Comparison of ENCODE assay signal across 9 cellular contexts in genomic region chr10:13473986-13474385, GRCh38. TPM values are rescaled to one million over a fixed set of nuclear protein-coding genes. Genes with fewer than 3 reads are reported as not detected.
"Had no signal": no experiment of that assay in that cellular context is flagged by ENCODE, and none has a peak within 500 bp of the region (broad histone marks: within the 10 kb centered on the region; RNA-seq: fewer than 3 reads in every experiment).

No MANE protein-coding gene starts in this region.

- H3K27ac ChIP-seq: HL-60, KMS-11 had no signal

- H3K4me2 ChIP-seq: KMS-11 had no signal

- H3K9ac ChIP-seq: KMS-11 had no signal

- FAIRE-seq: HepG2, K562 had no signal

- H3K4me3 ChIP-seq: K562 had no signal

- ATAC-seq: HepG2, K562 had no signal

- DNase-seq: IMR-90, Karpas-422, KBM-7, KG1 had no signal

RNA-seq across cellular contexts. Expression of gene BEND7, which starts 54.8 kb away (rescaled TPM):
- polyA plus RNA-seq: IgD-negative memory B cell had no signal
